24 cellular contexts compared by ENCODE assay signal in the genomic region with DNA sequence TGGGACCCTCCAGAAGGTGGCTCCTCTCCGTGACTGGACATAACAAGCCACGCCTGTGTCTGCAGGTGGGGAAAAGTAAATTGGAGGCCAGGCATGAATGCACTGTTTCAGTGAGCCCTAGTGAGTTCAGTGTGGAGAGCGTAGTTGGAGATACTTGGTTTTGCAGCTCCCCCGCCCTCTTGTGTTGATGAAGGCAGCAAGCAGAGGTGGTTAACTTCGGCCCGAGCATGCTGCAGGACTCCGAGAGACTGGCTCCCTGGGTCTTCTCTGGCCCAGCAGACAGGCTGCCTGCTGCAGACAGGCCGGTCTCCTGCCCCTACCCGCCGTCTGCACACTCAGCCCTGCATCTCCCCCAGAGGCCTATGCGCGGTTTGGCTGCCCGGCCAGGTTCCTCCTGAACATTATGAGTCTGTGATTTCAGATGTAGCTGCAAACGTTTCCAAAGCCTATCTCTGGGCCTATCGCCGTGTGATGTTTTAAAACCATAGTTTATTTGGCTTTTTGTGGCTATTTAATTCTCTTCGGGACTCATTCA.
DNase-seq lines count a peak whose midpoint lies in the region; ATAC-seq and TF ChIP-seq lines count a peak whose summit lies in the region.
"Had no signal": no experiment of that assay in that cellular context is flagged by ENCODE, and none has a peak within 500 bp of the region (broad histone marks: within the 10 kb centered on the region; RNA-seq: fewer than 3 reads in every experiment).

No MANE protein-coding gene starts in this region.

- DNase-seq in H7 (peak; percentile 64), WTC11 (ENCODE audit: low spot score) (no peak), neural crest cell (ENCODE audit: low read depth, low spot score) (no peak), tibial artery (no peak)
- no peak for DNase-seq in effector CD4-positive, alpha-beta T cell
- DNase-seq: C1 segment of cervical spinal cord; CD4-positive, alpha-beta memory T cell; COR-L47; GF-D8; NCI-H1048; NCI-H1417; NCI-H1694; NCI-H2029 treated with DMSO at 0.1 percent for 48 hours; NCI-H2227 treated with DMSO at 0.1 percent for 48 hours; NCI-H526 treated with DMSO at 0.1 percent for 48 hours; PC-9; SW 1271 had no signal

- ATAC-seq in WTC11, result peak; percentile 69
- no peak for ATAC-seq in GM18519 (IDR thresholded peaks at IDR 0.05; ENCODE audit: low FRiP score, unreplicated experiment)
- no peak for ATAC-seq in GM18870 (IDR thresholded peaks at IDR 0.05; ENCODE audit: unreplicated experiment)
- ATAC-seq: A549, Right ventricle myocardium inferior had no signal

- POLR2A ChIA-PET in WTC11 (lab: Charles Lee), result no interaction called here

- peaks cover 0 to 7% (median 6%) of the 10 kb centered on the region in 3 donors for H3K9me3 ChIP-seq in tibial artery

- H3K4me3 Mint-ChIP-seq in WTC11, result no peak overlapping the region
- H3K4me3 Mint-ChIP-seq in neural crest cell, result no peak overlapping the region
- H3K4me3 Mint-ChIP-seq: CD4-positive, alpha-beta memory T cell; IgD-negative memory B cell had no signal

- H3K36me3 ChIP-seq in H7 (replicated peaks; ENCODE audit: control insufficient read depth, insufficient read depth, low read length) (no peaks in the 10 kb centered on the region), tibial artery (no peaks in the 10 kb centered on the region)

- peak overlapping the region; percentile 73 to 79 for H3K27ac ChIP-seq in tibial artery
- H3K27ac ChIP-seq: A549, KMS-11, PC-9, SK-N-MC had no signal

- H3K27ac Mint-ChIP-seq in WTC11 (no peak overlapping the region; the same call in 1 of the 2 replicates), neural crest cell (ENCODE audit: unreplicated experiment) (peak overlapping the region; percentile 83)
- H3K27ac Mint-ChIP-seq: CD4-positive, alpha-beta memory T cell; IgD-negative memory B cell had no signal

- peaks cover 0 to 51% (median 28%) of the 10 kb centered on the region in 4 donors for H3K4me1 ChIP-seq in tibial artery
- H3K4me1 ChIP-seq: A549 had no signal

- H3K9me3 Mint-ChIP-seq in WTC11 (peaks cover 11% of the 10 kb centered on the region), neural crest cell (no peaks in the 10 kb centered on the region)

- H3K27me3 Mint-ChIP-seq in WTC11 (ENCODE audit: low read depth) (no peaks in the 10 kb centered on the region), neural crest cell (ENCODE audit: low read depth) (no peaks in the 10 kb centered on the region)
- H3K27me3 Mint-ChIP-seq: CD4-positive, alpha-beta memory T cell; IgD-negative memory B cell had no signal

- no peak for TF ChIP-seq CTCF in WTC11 (IDR thresholded peaks at IDR 0.05)
- TF ChIP-seq CTCF in neural crest cell (conservative IDR thresholded peaks at IDR 0.05), result no peak
- no peak for TF ChIP-seq CTCF in tibial artery (IDR thresholded peaks at IDR 0.05)

- H3K36me3 Mint-ChIP-seq in WTC11 (peaks cover 9% of the 10 kb centered on the region), neural crest cell (ENCODE audit: low read depth) (peaks cover 3% of the 10 kb centered on the region)
- H3K36me3 Mint-ChIP-seq: IgD-negative memory B cell had no signal

- H3K4me1 Mint-ChIP-seq in WTC11 (peaks cover 14% of the 10 kb centered on the region), neural crest cell (peaks cover 16% of the 10 kb centered on the region)
- H3K4me1 Mint-ChIP-seq: CD4-positive, alpha-beta memory T cell; IgD-negative memory B cell had no signal

- no peak overlapping the region for H3K4me3 ChIP-seq in H7 (ENCODE audit: insufficient read depth, low read depth, low read length)
- H3K4me3 ChIP-seq in tibial artery, result no peak overlapping the region
- H3K4me3 ChIP-seq: A549, PC-9, SK-N-MC had no signal

- CTCF ChIA-PET in WTC11 (lab: Charles Lee), result interaction anchor here (1.0 kb wide), 1 partner anchor 105 kb away, joined by 6 read pairs; no protein-coding TSS in a partner anchor

- intact Hi-C loops in tibial artery (cut with DNase I; ENCODE audit: low total_unique reads), result no loop called here

- no peaks in the 10 kb centered on the region for H3K27me3 ChIP-seq in H7 (ENCODE audit: control insufficient read depth, insufficient read depth, low read length)
- H3K27me3 ChIP-seq in tibial artery, result no peaks in the 10 kb centered on the region

TF ChIP-seq in WTC11, 78 proteins besides CTCF, POLR2A, EP300 and RAD21 (continues in another document):
- TF ChIP-seq, protein P1, sequence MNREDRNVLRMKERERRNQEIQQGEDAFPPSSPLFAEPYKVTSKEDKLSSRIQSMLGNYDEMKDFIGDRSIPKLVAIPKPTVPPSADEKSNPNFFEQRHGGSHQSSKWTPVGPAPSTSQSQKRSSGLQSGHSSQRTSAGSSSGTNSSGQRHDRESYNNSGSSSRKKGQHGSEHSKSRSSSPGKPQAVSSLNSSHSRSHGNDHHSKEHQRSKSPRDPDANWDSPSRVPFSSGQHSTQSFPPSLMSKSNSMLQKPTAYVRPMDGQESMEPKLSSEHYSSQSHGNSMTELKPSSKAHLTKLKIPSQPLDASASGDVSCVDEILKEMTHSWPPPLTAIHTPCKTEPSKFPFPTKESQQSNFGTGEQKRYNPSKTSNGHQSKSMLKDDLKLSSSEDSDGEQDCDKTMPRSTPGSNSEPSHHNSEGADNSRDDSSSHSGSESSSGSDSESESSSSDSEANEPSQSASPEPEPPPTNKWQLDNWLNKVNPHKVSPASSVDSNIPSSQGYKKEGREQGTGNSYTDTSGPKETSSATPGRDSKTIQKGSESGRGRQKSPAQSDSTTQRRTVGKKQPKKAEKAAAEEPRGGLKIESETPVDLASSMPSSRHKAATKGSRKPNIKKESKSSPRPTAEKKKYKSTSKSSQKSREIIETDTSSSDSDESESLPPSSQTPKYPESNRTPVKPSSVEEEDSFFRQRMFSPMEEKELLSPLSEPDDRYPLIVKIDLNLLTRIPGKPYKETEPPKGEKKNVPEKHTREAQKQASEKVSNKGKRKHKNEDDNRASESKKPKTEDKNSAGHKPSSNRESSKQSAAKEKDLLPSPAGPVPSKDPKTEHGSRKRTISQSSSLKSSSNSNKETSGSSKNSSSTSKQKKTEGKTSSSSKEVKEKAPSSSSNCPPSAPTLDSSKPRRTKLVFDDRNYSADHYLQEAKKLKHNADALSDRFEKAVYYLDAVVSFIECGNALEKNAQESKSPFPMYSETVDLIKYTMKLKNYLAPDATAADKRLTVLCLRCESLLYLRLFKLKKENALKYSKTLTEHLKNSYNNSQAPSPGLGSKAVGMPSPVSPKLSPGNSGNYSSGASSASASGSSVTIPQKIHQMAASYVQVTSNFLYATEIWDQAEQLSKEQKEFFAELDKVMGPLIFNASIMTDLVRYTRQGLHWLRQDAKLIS (CRISPR knock-in tag; IDR thresholded peaks at IDR 0.05; ENCODE audit: borderline replicate concordance), result no peak
- TF ChIP-seq, protein P2, sequence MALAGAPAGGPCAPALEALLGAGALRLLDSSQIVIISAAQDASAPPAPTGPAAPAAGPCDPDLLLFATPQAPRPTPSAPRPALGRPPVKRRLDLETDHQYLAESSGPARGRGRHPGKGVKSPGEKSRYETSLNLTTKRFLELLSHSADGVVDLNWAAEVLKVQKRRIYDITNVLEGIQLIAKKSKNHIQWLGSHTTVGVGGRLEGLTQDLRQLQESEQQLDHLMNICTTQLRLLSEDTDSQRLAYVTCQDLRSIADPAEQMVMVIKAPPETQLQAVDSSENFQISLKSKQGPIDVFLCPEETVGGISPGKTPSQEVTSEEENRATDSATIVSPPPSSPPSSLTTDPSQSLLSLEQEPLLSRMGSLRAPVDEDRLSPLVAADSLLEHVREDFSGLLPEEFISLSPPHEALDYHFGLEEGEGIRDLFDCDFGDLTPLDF (CRISPR knock-in tag; IDR thresholded peaks at IDR 0.05), result no peak
- TF ChIP-seq, protein P3, sequence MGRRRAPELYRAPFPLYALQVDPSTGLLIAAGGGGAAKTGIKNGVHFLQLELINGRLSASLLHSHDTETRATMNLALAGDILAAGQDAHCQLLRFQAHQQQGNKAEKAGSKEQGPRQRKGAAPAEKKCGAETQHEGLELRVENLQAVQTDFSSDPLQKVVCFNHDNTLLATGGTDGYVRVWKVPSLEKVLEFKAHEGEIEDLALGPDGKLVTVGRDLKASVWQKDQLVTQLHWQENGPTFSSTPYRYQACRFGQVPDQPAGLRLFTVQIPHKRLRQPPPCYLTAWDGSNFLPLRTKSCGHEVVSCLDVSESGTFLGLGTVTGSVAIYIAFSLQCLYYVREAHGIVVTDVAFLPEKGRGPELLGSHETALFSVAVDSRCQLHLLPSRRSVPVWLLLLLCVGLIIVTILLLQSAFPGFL (CRISPR knock-in tag; IDR thresholded peaks at IDR 0.05; ENCODE audit: borderline replicate concordance), result no peak
- no peak for TF ChIP-seq ZNF219 (CRISPR knock-in tag; IDR thresholded peaks at IDR 0.05; ENCODE audit: borderline replicate concordance)
- no peak for TF ChIP-seq GRHL2 (CRISPR knock-in tag; IDR thresholded peaks at IDR 0.05; ENCODE audit: insufficient replicate concordance, severe bottlenecking)
- TF ChIP-seq JUN (CRISPR knock-in tag; IDR thresholded peaks at IDR 0.05), result no peak
- TF ChIP-seq ZNF232 (CRISPR knock-in tag; IDR thresholded peaks at IDR 0.05), result no peak
- TF ChIP-seq, protein P4, sequence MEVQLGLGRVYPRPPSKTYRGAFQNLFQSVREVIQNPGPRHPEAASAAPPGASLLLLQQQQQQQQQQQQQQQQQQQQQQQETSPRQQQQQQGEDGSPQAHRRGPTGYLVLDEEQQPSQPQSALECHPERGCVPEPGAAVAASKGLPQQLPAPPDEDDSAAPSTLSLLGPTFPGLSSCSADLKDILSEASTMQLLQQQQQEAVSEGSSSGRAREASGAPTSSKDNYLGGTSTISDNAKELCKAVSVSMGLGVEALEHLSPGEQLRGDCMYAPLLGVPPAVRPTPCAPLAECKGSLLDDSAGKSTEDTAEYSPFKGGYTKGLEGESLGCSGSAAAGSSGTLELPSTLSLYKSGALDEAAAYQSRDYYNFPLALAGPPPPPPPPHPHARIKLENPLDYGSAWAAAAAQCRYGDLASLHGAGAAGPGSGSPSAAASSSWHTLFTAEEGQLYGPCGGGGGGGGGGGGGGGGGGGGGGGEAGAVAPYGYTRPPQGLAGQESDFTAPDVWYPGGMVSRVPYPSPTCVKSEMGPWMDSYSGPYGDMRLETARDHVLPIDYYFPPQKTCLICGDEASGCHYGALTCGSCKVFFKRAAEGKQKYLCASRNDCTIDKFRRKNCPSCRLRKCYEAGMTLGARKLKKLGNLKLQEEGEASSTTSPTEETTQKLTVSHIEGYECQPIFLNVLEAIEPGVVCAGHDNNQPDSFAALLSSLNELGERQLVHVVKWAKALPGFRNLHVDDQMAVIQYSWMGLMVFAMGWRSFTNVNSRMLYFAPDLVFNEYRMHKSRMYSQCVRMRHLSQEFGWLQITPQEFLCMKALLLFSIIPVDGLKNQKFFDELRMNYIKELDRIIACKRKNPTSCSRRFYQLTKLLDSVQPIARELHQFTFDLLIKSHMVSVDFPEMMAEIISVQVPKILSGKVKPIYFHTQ (CRISPR knock-in tag; IDR thresholded peaks at IDR 0.05), result no peak
